9 cellular contexts compared by ENCODE assay signal in genomic region chr12:111412830-111413441, GRCh38. TPM values are rescaled to one million over a fixed set of nuclear protein-coding genes. Genes with fewer than 3 reads are reported as not detected.
DNase-seq lines count a peak whose midpoint lies in the region; TF ChIP-seq lines count a peak whose summit lies in the region.
"Had no signal": no experiment of that assay in that cellular context is flagged by ENCODE, and none has a peak within 500 bp of the region (broad histone marks: within the 10 kb centered on the region; RNA-seq: fewer than 3 reads in every experiment).

No MANE protein-coding gene starts in this region.

- intact Hi-C loops in CD4-positive, alpha-beta memory T cell (cut with micrococcal nuclease), result no loop called here

- H3K79me2 ChIP-seq in osteoblast (ENCODE audit: insufficient read depth, low read length), result peaks cover 93% of the 10 kb centered on the region

- H4K20me1 ChIP-seq in osteoblast (ENCODE audit: insufficient read depth, low read length), result peaks cover 57% of the 10 kb centered on the region

- H2AFZ ChIP-seq in osteoblast (ENCODE audit: low read length), result no peak overlapping the region

- CTCF ChIA-PET in CD4-positive, alpha-beta memory T cell (lab: Charles Lee; ENCODE audit: partially characterized antibody), result interaction anchor here (2.6 to 23.0 kb wide), 6 partner anchors 9 to 39 kb away, joined by 11 to 1282 read pairs (median 20); no protein-coding TSS in a partner anchor

- H3K4me3 Mint-ChIP-seq in CD4-positive, alpha-beta memory T cell, result peak overlapping the region in 5 of 8 donors; percentile 19 to 87 (median 60)
- peak overlapping the region; percentile 36 to 88 (median 76) for H3K4me3 Mint-ChIP-seq in IgD-negative memory B cell

- peaks cover 74% of the 10 kb centered on the region for H3K4me1 ChIP-seq in CD4-positive, alpha-beta memory T cell (ENCODE audit: insufficient read depth, low read length)
- H3K4me1 ChIP-seq in osteoblast (ENCODE audit: insufficient read depth, low read length), result peaks cover 66% of the 10 kb centered on the region

- H3K27ac ChIP-seq in CD4-positive, alpha-beta memory T cell (ENCODE audit: low read depth, low read length), result peak overlapping the region; percentile 97
- H3K27ac ChIP-seq in osteoblast (ENCODE audit: low read depth, low read length), result peak overlapping the region; percentile 76

- peaks cover 4 to 38% of the 10 kb centered on the region in 2 donors for H3K36me3 Mint-ChIP-seq in CD4-positive, alpha-beta memory T cell
- H3K36me3 Mint-ChIP-seq in IgD-negative memory B cell, result peaks cover 3% of the 10 kb centered on the region

- peaks cover 6% of the 10 kb centered on the region for H3K36me3 ChIP-seq in CD4-positive, alpha-beta memory T cell (ENCODE audit: insufficient read depth, low read length)
- peaks cover 14% of the 10 kb centered on the region for H3K36me3 ChIP-seq in osteoblast (ENCODE audit: insufficient read depth, low read length)

- H3K9me3 ChIP-seq in CD4-positive, alpha-beta memory T cell (ENCODE audit: control insufficient read depth in 1 of 2, low read length in 2 of 2), result no peaks in the 10 kb centered on the region
- H3K9me3 ChIP-seq in osteoblast (ENCODE audit: low read depth, low read length), result no peaks in the 10 kb centered on the region

- TF ChIP-seq CTCF in osteoblast (IDR thresholded peaks at IDR 0.05; ENCODE audit: extremely low read depth, low read depth, low read length), result no peak

- DNase-seq in CD4-positive, alpha-beta memory T cell, result no peak
- DNase-seq in dermis blood vessel endothelial cell (peak; percentile 53), osteoblast (ENCODE audit: insufficient read length, low spot score, missing footprints) (peak; percentile 73), NCI-H526 treated with DMSO at 0.1 percent for 48 hours (lab: John Stamatoyannopoulos, UW) (no peak), RKO (ENCODE audit: low spot score) (no peak), inferior parietal cortex (ENCODE audit: extremely low spot score) (no peak), OCI-M2 (lab: John Stamatoyannopoulos, UW; ENCODE audit: unreplicated experiment) (no peak)
- DNase-seq: NCI-H1105 treated with DMSO at 0.1 percent for 48 hours had no signal

- no peak overlapping the region for H3K4me3 ChIP-seq in CD4-positive, alpha-beta memory T cell (ENCODE audit: low read length in 2 of 2)
- H3K4me3 ChIP-seq in osteoblast (ENCODE audit: insufficient read depth, low read length), result no peak overlapping the region

- peak overlapping the region; percentile 93 for H3K4me2 ChIP-seq in osteoblast (ENCODE audit: insufficient read depth, low read length)

- peak overlapping the region; percentile 90 to 98 (median 93) for H3K27ac Mint-ChIP-seq in CD4-positive, alpha-beta memory T cell
- H3K27ac Mint-ChIP-seq in IgD-negative memory B cell, result peak overlapping the region; percentile 84 to 98 (median 96)

- peaks cover 0 to 4% (median 0%) of the 10 kb centered on the region in 8 donors for H3K9me3 Mint-ChIP-seq in CD4-positive, alpha-beta memory T cell
- H3K9me3 Mint-ChIP-seq in IgD-negative memory B cell, result no peaks in the 10 kb centered on the region

- H3K27me3 Mint-ChIP-seq in CD4-positive, alpha-beta memory T cell, result no peaks in the 10 kb centered on the region
- no peaks in the 10 kb centered on the region for H3K27me3 Mint-ChIP-seq in IgD-negative memory B cell

- peaks cover 46 to 88% (median 72%) of the 10 kb centered on the region in 4 donors for H3K4me1 Mint-ChIP-seq in CD4-positive, alpha-beta memory T cell
- H3K4me1 Mint-ChIP-seq in IgD-negative memory B cell, result peaks cover 50 to 70% (median 52%) of the 10 kb centered on the region in 3 donors

- H3K27me3 ChIP-seq in CD4-positive, alpha-beta memory T cell (ENCODE audit: insufficient read depth, low read length), result no peaks in the 10 kb centered on the region
- no peaks in the 10 kb centered on the region for H3K27me3 ChIP-seq in osteoblast (ENCODE audit: insufficient read depth, low read length)

- POLR2A ChIA-PET in CD4-positive, alpha-beta memory T cell (lab: Charles Lee; ENCODE audit: partially characterized antibody), result interaction anchor here (15.0 to 22.3 kb wide), 2 partner anchors 12 to 33 kb away, joined by 258 to 683 read pairs; no protein-coding TSS in a partner anchor

RNA-seq across cellular contexts. Expression of gene SH2B3, which starts 7.2 kb away (rescaled TPM):
- 10 to 100 TPM; 25.3 to 28.2 TPM for total RNA-seq in CD4-positive, alpha-beta memory T cell
- polyA plus RNA-seq in CD4-positive, alpha-beta memory T cell, result 10 to 100 TPM in 1 of 2 donors, 1 to 10 TPM in 1; 4.2 to 14.2 TPM
- polyA plus RNA-seq in IgD-negative memory B cell, result 10.3 TPM
- 93.6 and 111 TPM in 2 replicates for total RNA-seq in dermis blood vessel endothelial cell
- total RNA-seq in osteoblast, result 32.4 and 51.4 TPM in 2 replicates

RNA-seq across cellular contexts. Expression of gene PHETA1, which starts 44.0 kb away (rescaled TPM):
- 1 to 10 TPM; 4.7 to 6.4 TPM for total RNA-seq in CD4-positive, alpha-beta memory T cell
- 1 to 10 TPM in 1 of 2 donors, under 1 TPM in 1; 0.24 to 1.4 TPM for polyA plus RNA-seq in CD4-positive, alpha-beta memory T cell
- 2.6 TPM for polyA plus RNA-seq in IgD-negative memory B cell
- total RNA-seq in dermis blood vessel endothelial cell (8.5 and 9.7 TPM in 2 replicates), osteoblast (8.3 and 9.1 TPM in 2 replicates)

Comparison
In these comparisons a context has a peak if more than half of its experiments do, and no peak if none do; other contexts are left out.
1. DNase-seq: peak in dermis blood vessel endothelial cell (single experiment) and osteoblast (single experiment); none in CD4-positive, alpha-beta memory T cell (0 of 5), NCI-H526 treated with DMSO at 0.1 percent for 48 hours (single experiment), RKO (single experiment), inferior parietal cortex (single experiment) and OCI-M2 (single experiment).